ENCODE assay signal across 8 cellular contexts in genomic region chr18:11849845-11850747, GRCh38. TPM values are rescaled to one million over a fixed set of nuclear protein-coding genes. Genes with fewer than 3 reads are reported as not detected.
A peak's percentile ranks its signal among the peaks of the same experiment; 100 is the strongest.
DNase-seq lines count a peak whose midpoint lies in the region; ATAC-seq and FAIRE-seq lines count a peak whose summit lies in the region.

No MANE protein-coding gene starts in this region.

- H3K27ac ChIP-seq in effector memory CD4-positive, alpha-beta T cell (ENCODE audit: insufficient read depth, low read length, poor library complexity, severe bottlenecking): peak overlapping the region; percentile 95
- no peak overlapping the region for H3K27ac ChIP-seq in mesendoderm (ENCODE audit: low read depth, low read length)

- peak; percentile 78 for FAIRE-seq in GM19239 (lab: Jason Lieb, UNC)

- H3K18ac ChIP-seq in mesendoderm (ENCODE audit: low read length): no peak overlapping the region

- no peak overlapping the region for H3K4ac ChIP-seq in mesendoderm (ENCODE audit: low read depth, low read length)

- peak overlapping the region; percentile 82 for H3K4me3 ChIP-seq in effector memory CD4-positive, alpha-beta T cell (ENCODE audit: insufficient read depth, low read depth, low read length, poor library complexity, severe bottlenecking)
- H3K4me3 ChIP-seq in mesendoderm (ENCODE audit: low read length): no peak overlapping the region

- no peak overlapping the region for H3K4me2 ChIP-seq in mesendoderm (ENCODE audit: low read length)

- H4K5ac ChIP-seq in mesendoderm (ENCODE audit: low read length): no peak overlapping the region

- H3K9me3 ChIP-seq in effector memory CD4-positive, alpha-beta T cell (ENCODE audit: control insufficient read depth, low read length): no peaks in the 10 kb centered on the region

- peak overlapping the region; percentile 34 for H3K56ac ChIP-seq in mesendoderm (ENCODE audit: low read length)

- H3K79me1 ChIP-seq in mesendoderm (ENCODE audit: low read length): peaks cover 7% of the 10 kb centered on the region

- peaks cover 12% of the 10 kb centered on the region for H3K4me1 ChIP-seq in effector memory CD4-positive, alpha-beta T cell (ENCODE audit: control insufficient read depth, insufficient read depth, low read length, poor library complexity, severe bottlenecking)
- peaks cover 4% of the 10 kb centered on the region for H3K4me1 ChIP-seq in mesendoderm (ENCODE audit: control insufficient read depth, low read depth, low read length)

- no peak overlapping the region for H3K23ac ChIP-seq in mesendoderm (ENCODE audit: low read length)

- DNase-seq in GM19239 (ENCODE audit: insufficient read length, low spot score) (no peak), NCI-H524 (lab: John Stamatoyannopoulos, UW) (peak; percentile 51 to 73), mesendoderm (peak; percentile 59), NCI-H1436 treated with DMSO at 0.1 percent for 48 hours (lab: John Stamatoyannopoulos, UW) (no peak)
- peak; percentile 19 to 68 for DNase-seq in activated CD8-positive, alpha-beta memory T cell treated with anti-CD3 and anti-CD28 coated beads for 1 hour (ENCODE audit: extremely low read depth in 1 of 2, low read depth in 1 of 2)
- peak; percentile 54 to 66 (median 57) for DNase-seq in effector memory CD4-positive, alpha-beta T cell
- DNase-seq in stimulated activated CD4-positive, alpha-beta T cell treated with anti-CD3 and anti-CD28 coated beads, TNF-alpha, amount 100 ng/mL, for 48 hours (ENCODE audit: low read depth in 3 of 3): peak; percentile 27 to 31 (median 29)

- ATAC-seq in HG03342 (IDR thresholded peaks at IDR 0.05; ENCODE audit: unreplicated experiment): no peak

- H4K8ac ChIP-seq in mesendoderm (ENCODE audit: low read depth, low read length): no peak overlapping the region

- no peaks in the 10 kb centered on the region for H3K27me3 ChIP-seq in effector memory CD4-positive, alpha-beta T cell (replicated peaks; ENCODE audit: control insufficient read depth, insufficient read depth, low read length, poor library complexity, severe bottlenecking)
- no peaks in the 10 kb centered on the region for H3K27me3 ChIP-seq in mesendoderm (ENCODE audit: insufficient read depth, low read length, poor library complexity)

- H2BK5ac ChIP-seq in mesendoderm (ENCODE audit: low read length): no peak overlapping the region

- no peaks in the 10 kb centered on the region for H3K36me3 ChIP-seq in effector memory CD4-positive, alpha-beta T cell (ENCODE audit: control insufficient read depth, insufficient read depth, low read length)
- no peaks in the 10 kb centered on the region for H3K36me3 ChIP-seq in mesendoderm (ENCODE audit: control insufficient read depth, insufficient read depth, low read length)

- no peak overlapping the region for H3K9ac ChIP-seq in mesendoderm (ENCODE audit: low read length)

- H2BK120ac ChIP-seq in mesendoderm (ENCODE audit: low read depth, low read length): no peak overlapping the region

- H2BK15ac ChIP-seq in mesendoderm (replicated peaks; ENCODE audit: low read depth): no peak overlapping the region

- no CpG with 5 or more reads among the region's 19 CpGs for WGBS in mesendoderm (ENCODE audit: extremely low coverage, insufficient coverage, low lambda C conversion rate)

- no peak overlapping the region for H2AK5ac ChIP-seq in mesendoderm (ENCODE audit: low read length)

- H3K79me2 ChIP-seq in mesendoderm (ENCODE audit: control insufficient read depth, insufficient read depth, low read length): peaks cover 20% of the 10 kb centered on the region

RNA-seq across cellular contexts. Expression of gene CHMP1B, which starts 1.1 kb away (rescaled TPM):
- 35.3 TPM for polyA plus RNA-seq in mesendoderm (2013, experiment 1 of 2)
- 36.3 TPM for polyA plus RNA-seq in mesendoderm (2013, experiment 2 of 2)

RNA-seq across cellular contexts. Expression of gene MPPE1, which starts 58.0 kb away (rescaled TPM):
- 6.4 TPM for polyA plus RNA-seq in mesendoderm (2013, experiment 1 of 2)
- 5.0 TPM for polyA plus RNA-seq in mesendoderm (2013, experiment 2 of 2)

Comparison
In these comparisons a context has a peak if more than half of its experiments do, and no peak if none do; other contexts are left out.
1. DNase-seq: peak in NCI-H524 (2 of 2), activated CD8-positive, alpha-beta memory T cell treated with anti-CD3 and anti-CD28 coated beads for 1 hour (2 of 2), effector memory CD4-positive, alpha-beta T cell (3 of 3), mesendoderm (single experiment) and stimulated activated CD4-positive, alpha-beta T cell treated with anti-CD3 and anti-CD28 coated beads, TNF-alpha, amount 100 ng/mL, for 48 hours (3 of 3); none in GM19239 (single experiment) and NCI-H1436 treated with DMSO at 0.1 percent for 48 hours (single experiment).